In the genomic region with DNA sequence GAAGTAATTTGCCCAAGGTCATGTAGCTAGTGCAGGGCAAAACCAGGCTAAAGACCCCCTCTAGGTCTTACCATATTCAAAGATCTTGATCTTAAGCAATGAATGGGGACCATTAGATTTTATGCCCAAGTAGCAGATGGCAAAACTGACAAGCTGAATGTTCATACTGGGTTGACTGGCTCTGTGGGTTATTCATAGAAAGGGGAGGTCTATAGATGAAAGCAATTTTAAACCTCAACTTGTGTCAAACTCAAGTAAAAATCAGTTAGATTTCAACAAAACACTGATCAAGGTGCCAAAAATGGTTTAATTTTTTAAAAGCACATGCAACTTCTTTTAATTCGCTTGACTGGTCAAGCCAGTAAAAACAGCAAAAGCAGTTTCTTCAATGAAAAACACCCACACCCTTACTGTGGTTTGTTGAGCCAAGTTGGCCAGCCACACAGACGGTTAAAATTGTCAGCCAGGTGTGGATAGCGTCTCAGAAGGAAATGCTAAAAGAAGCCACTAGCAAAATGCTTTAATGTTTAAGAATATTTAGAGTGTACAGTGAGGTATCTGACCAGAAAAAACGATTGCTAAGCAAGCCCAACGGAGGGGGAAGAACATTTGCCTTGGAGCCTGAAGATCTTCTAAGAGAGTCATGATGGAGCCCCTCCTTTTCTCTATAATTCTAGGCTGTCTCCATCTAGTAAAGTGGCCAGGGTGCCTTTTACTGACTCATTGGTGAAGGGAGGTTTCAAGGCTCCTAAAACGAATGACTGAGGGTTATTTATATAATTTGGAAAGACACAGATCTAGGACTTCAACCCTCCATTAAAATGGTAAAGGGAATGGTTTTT, we compare ENCODE assay signal across 1 cellular context.
TF ChIP-seq lines count a peak whose summit lies in the region.

No MANE protein-coding gene starts in this region.

TF ChIP-seq in GM12878, 131 proteins besides CTCF, POLR2A, EP300 and RAD21 (continued from another document):
- TF ChIP-seq, protein P1, sequence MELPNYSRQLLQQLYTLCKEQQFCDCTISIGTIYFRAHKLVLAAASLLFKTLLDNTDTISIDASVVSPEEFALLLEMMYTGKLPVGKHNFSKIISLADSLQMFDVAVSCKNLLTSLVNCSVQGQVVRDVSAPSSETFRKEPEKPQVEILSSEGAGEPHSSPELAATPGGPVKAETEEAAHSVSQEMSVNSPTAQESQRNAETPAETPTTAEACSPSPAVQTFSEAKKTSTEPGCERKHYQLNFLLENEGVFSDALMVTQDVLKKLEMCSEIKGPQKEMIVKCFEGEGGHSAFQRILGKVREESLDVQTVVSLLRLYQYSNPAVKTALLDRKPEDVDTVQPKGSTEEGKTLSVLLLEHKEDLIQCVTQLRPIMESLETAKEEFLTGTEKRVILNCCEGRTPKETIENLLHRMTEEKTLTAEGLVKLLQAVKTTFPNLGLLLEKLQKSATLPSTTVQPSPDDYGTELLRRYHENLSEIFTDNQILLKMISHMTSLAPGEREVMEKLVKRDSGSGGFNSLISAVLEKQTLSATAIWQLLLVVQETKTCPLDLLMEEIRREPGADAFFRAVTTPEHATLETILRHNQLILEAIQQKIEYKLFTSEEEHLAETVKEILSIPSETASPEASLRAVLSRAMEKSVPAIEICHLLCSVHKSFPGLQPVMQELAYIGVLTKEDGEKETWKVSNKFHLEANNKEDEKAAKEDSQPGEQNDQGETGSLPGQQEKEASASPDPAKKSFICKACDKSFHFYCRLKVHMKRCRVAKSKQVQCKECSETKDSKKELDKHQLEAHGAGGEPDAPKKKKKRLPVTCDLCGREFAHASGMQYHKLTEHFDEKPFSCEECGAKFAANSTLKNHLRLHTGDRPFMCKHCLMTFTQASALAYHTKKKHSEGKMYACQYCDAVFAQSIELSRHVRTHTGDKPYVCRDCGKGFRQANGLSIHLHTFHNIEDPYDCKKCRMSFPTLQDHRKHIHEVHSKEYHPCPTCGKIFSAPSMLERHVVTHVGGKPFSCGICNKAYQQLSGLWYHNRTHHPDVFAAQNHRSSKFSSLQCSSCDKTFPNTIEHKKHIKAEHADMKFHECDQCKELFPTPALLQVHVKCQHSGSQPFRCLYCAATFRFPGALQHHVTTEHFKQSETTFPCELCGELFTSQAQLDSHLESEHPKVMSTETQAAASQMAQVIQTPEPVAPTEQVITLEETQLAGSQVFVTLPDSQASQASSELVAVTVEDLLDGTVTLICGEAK (IDR thresholded peaks at IDR 0.05; ENCODE audit: borderline replicate concordance), result no peak
- TF ChIP-seq GABPA (IDR thresholded peaks at IDR 0.05; ENCODE audit: low read depth), result no peak
- TF ChIP-seq IKZF1 (conservative IDR thresholded peaks at IDR 0.05), result peak; percentile 69
- no peak for TF ChIP-seq FOS (IDR thresholded peaks at IDR 0.05; ENCODE audit: borderline replicate concordance, extremely low read depth, insufficient read length)
- peak; percentile 97 for TF ChIP-seq RUNX3 (IDR thresholded peaks at IDR 0.05; ENCODE audit: low read length)
- TF ChIP-seq MEF2A (IDR thresholded peaks at IDR 0.05; ENCODE audit: insufficient read depth, low read depth, low read length), result peak; percentile 58; the same call in 1 of the 2 replicates
TF ChIP-seq in GM12878: peak in this region for 33.
